ENCODE assay signal across 26 cellular contexts in genomic region chr2:73614997-73615396, GRCh38. TPM values are rescaled to one million over a fixed set of nuclear protein-coding genes. Genes with fewer than 3 reads are reported as not detected.
"Had no signal": no experiment of that assay in that cellular context is flagged by ENCODE, and none has a peak within 500 bp of the region (broad histone marks: within the 10 kb centered on the region; RNA-seq: fewer than 3 reads in every experiment).

No MANE protein-coding gene starts in this region.

- H3K27me3 Mint-ChIP-seq: dendritic cell treated with granulocyte-macrophage colony-stimulating factor and Interleukin-4, amounts not matched to agents 40 ng/mL and 50 ng/mL, for 4 days; effector memory CD8-positive, alpha-beta T cell; naive thymus-derived CD8-positive, alpha-beta T cell had no signal

- ATAC-seq: effector memory CD8-positive, alpha-beta T cell; gastroesophageal sphincter; mucosa of descending colon; naive thymus-derived CD8-positive, alpha-beta T cell had no signal

- DNase-seq: effector memory CD8-positive, alpha-beta T cell; glutamatergic neuron; kidney; left cardiac atrium; mucosa of descending colon; naive thymus-derived CD8-positive, alpha-beta T cell; posterior cingulate gyrus; sigmoid colon; stimulated activated CD4-positive, alpha-beta T cell treated with anti-CD3 and anti-CD28 coated beads, Interleukin-12 subunit alpha, Interleukin-12 subunit beta, amount 100 ng/mL, for 4 hours; stimulated activated naive CD4-positive, alpha-beta T cell; stomach; substantia nigra; transverse colon had no signal

- H3K27me3 ChIP-seq: esophagus muscularis mucosa, gastroesophageal sphincter, hepatocyte, sigmoid colon, stomach, transverse colon had no signal

- H3K9me3 Mint-ChIP-seq: dendritic cell treated with granulocyte-macrophage colony-stimulating factor and Interleukin-4, amounts not matched to agents 40 ng/mL and 50 ng/mL, for 4 days; effector memory CD8-positive, alpha-beta T cell; naive thymus-derived CD8-positive, alpha-beta T cell had no signal

- H3K27ac Mint-ChIP-seq: dendritic cell treated with granulocyte-macrophage colony-stimulating factor and Interleukin-4, amounts not matched to agents 40 ng/mL and 50 ng/mL, for 4 days; effector memory CD8-positive, alpha-beta T cell; naive thymus-derived CD8-positive, alpha-beta T cell had no signal

- H3K4me1 ChIP-seq: esophagus muscularis mucosa, gastroesophageal sphincter, sigmoid colon, stomach, transverse colon had no signal

- H3K4me3 ChIP-seq: esophagus muscularis mucosa, gastroesophageal sphincter, hepatocyte, mucosa of descending colon, sigmoid colon, skin epidermis, stomach, thoracic aorta, transverse colon had no signal

- H3K36me3 ChIP-seq: thoracic aorta, transverse colon had no signal

- H3K9me3 ChIP-seq: esophagus muscularis mucosa, gastroesophageal sphincter, mucosa of descending colon, sigmoid colon, stomach, thoracic aorta, transverse colon had no signal

- H3K4me3 Mint-ChIP-seq: dendritic cell treated with granulocyte-macrophage colony-stimulating factor and Interleukin-4, amounts not matched to agents 40 ng/mL and 50 ng/mL, for 4 days; effector memory CD8-positive, alpha-beta T cell; naive thymus-derived CD8-positive, alpha-beta T cell had no signal

- H3K27ac ChIP-seq: epithelial cell of prostate, esophagus muscularis mucosa, gastroesophageal sphincter, hepatocyte, sigmoid colon, skin epidermis, stomach, thoracic aorta, transverse colon had no signal

RNA-seq across cellular contexts. Expression of gene NAT8, which starts 27.2 kb away (rescaled TPM):
- total RNA-seq: esophagus muscularis mucosa; fibroblast of villous mesenchyme; gastroesophageal sphincter; left cardiac atrium; lower leg skin; naive thymus-derived CD8-positive, alpha-beta T cell; osteocyte; pulmonary artery endothelial cell; sigmoid colon; stomach; thoracic aorta; ureter had no signal
- polyA plus RNA-seq: naive thymus-derived CD8-positive, alpha-beta T cell; neural cell; stomach had no signal
